Comparison of ENCODE assay signal across 24 cellular contexts in genomic region chr11:46260161-46260560, GRCh38. TPM values are rescaled to one million over a fixed set of nuclear protein-coding genes. Genes with fewer than 3 reads are reported as not detected.
DNase-seq lines count a peak whose midpoint lies in the region; ATAC-seq, FAIRE-seq and TF ChIP-seq lines count a peak whose summit lies in the region.
"Had no signal": no experiment of that assay in that cellular context is flagged by ENCODE, and none has a peak within 500 bp of the region (broad histone marks: within the 10 kb centered on the region; RNA-seq: fewer than 3 reads in every experiment).

No MANE protein-coding gene starts in this region.

- no peak overlapping the region for H3K4me3 ChIP-seq in HepG2 (replicated peaks in 1 of 3; ENCODE audit: insufficient read depth in 1 of 3, low read depth in 2 of 3, low read length in 3 of 3)
- no peak overlapping the region for H3K4me3 ChIP-seq in right lobe of liver
- no peak overlapping the region for H3K4me3 ChIP-seq in GM12878
- H3K4me3 ChIP-seq in endodermal cell (ENCODE audit: low read length) = no peak overlapping the region
- H3K4me3 ChIP-seq: HAP-1, left lung, mucosa of descending colon, suprapubic skin had no signal

- H3K4me3 Mint-ChIP-seq in stimulated activated memory B cell treated with anti-CD40 and anti-IgM and Interleukin-4, amounts not matched to agents 10 μg/mL and 1 μg/mL and 100 μg/mL, for 72 hours = no peak overlapping the region
- H3K4me3 Mint-ChIP-seq in endodermal cell = no peak overlapping the region
- H3K4me3 Mint-ChIP-seq: activated CD4-positive, alpha-beta T cell treated with anti-CD3 and anti-CD28 coated beads, Interleukin-2, amount 10 ng/mL, durations not matched to agents 7 days and 5 days; activated naive CD8-positive, alpha-beta T cell; central memory CD8-positive, alpha-beta T cell; nephron progenitor cell; T-helper 17 cell had no signal

- no peak for FAIRE-seq in HepG2 (lab: Jason Lieb, UNC)
- FAIRE-seq in GM12878 (lab: Jason Lieb, UNC) = no peak
- FAIRE-seq in H54 (lab: Jason Lieb, UNC) = no peak
- FAIRE-seq: urothelium cell line had no signal

- H3K4me1 Mint-ChIP-seq in stimulated activated memory B cell treated with anti-CD40 and anti-IgM and Interleukin-4, amounts not matched to agents 10 μg/mL and 1 μg/mL and 100 μg/mL, for 72 hours = no peaks in the 10 kb centered on the region
- no peaks in the 10 kb centered on the region for H3K4me1 Mint-ChIP-seq in endodermal cell
- H3K4me1 Mint-ChIP-seq: activated CD4-positive, alpha-beta T cell treated with anti-CD3 and anti-CD28 coated beads, Interleukin-2, amount 10 ng/mL, durations not matched to agents 7 days and 5 days; central memory CD8-positive, alpha-beta T cell had no signal

- SMC1A ChIA-PET in GM12878 (lab: Charles Lee; ENCODE audit: uncharacterized antibody, unreplicated experiment) = interaction anchor here (0.9 to 1.1 kb wide), 4 partner anchors 10 to 47 kb away, joined by 3 read pairs; partner anchors contain the start of gene CREB3L1

- H3K9me3 Mint-ChIP-seq in stimulated activated memory B cell treated with anti-CD40 and anti-IgM and Interleukin-4, amounts not matched to agents 10 μg/mL and 1 μg/mL and 100 μg/mL, for 72 hours = peaks cover 4% of the 10 kb centered on the region
- no peaks in the 10 kb centered on the region for H3K9me3 Mint-ChIP-seq in endodermal cell
- H3K9me3 Mint-ChIP-seq: activated CD4-positive, alpha-beta T cell treated with anti-CD3 and anti-CD28 coated beads, Interleukin-2, amount 10 ng/mL, durations not matched to agents 7 days and 5 days; central memory CD8-positive, alpha-beta T cell had no signal

- in situ Hi-C loops in HepG2 (cut with HindIII; ENCODE audit: extremely low pct_ligation_motif_present, low pct_unique_long_range_greater_than_20kb) (no loop called here), GM12878 (cut with MboI) (no loop called here)

- H3K79me2 ChIP-seq in HepG2 (ENCODE audit: insufficient read depth, low read length) = no peaks in the 10 kb centered on the region
- H3K79me2 ChIP-seq in GM12878 (ENCODE audit: control insufficient read depth, insufficient read depth, low read length) = no peaks in the 10 kb centered on the region

- peaks cover 0 to 10% of the 10 kb centered on the region in 2 experiments; a peak in 1 of 5 replicates for H3K27me3 ChIP-seq in HepG2 (ENCODE audit: control insufficient read depth in 1 of 2, insufficient read depth in 2 of 2, low read length in 2 of 2)
- H3K27me3 ChIP-seq in right lobe of liver = no peaks in the 10 kb centered on the region
- no peaks in the 10 kb centered on the region for H3K27me3 ChIP-seq in GM12878 (replicated peaks in 1 of 2; ENCODE audit: control insufficient read depth in 2 of 2, insufficient read depth in 2 of 2, low read length in 1 of 2)
- H3K27me3 ChIP-seq in endodermal cell (ENCODE audit: control insufficient read depth, insufficient read depth, low read length, poor library complexity, severe bottlenecking) = no peaks in the 10 kb centered on the region
- H3K27me3 ChIP-seq: left lung, suprapubic skin had no signal

- DNase-seq in HepG2 (ENCODE audit: low spot score) (no peak), right lobe of liver (no peak), NCI-H2227 (lab: John Stamatoyannopoulos, UW; ENCODE audit: unreplicated experiment) (peak; percentile 87), GM12878 (ENCODE audit: low read depth, low spot score) (no peak), H54 (ENCODE audit: insufficient read length, low spot score) (no peak), endodermal cell (no peak), hepatic stellate cell (ENCODE audit: low spot score) (no peak)
- DNase-seq: activated CD4-positive, alpha-beta T cell treated with anti-CD3 and anti-CD28 coated beads, Interleukin-2, amount 10 ng/mL, durations not matched to agents 7 days and 5 days; Calu3; left lung; NCI-H2171; nephron progenitor cell; posterior cingulate gyrus; T-helper 17 cell had no signal

- H3K9me3 ChIP-seq in HepG2 (ENCODE audit: low read length) (no peaks in the 10 kb centered on the region), right lobe of liver (no peaks in the 10 kb centered on the region), GM12878 (replicated peaks; ENCODE audit: control insufficient read depth, insufficient read depth, low read length) (no peaks in the 10 kb centered on the region; the same call in 2 of the 3 replicates), endodermal cell (ENCODE audit: control insufficient read depth, low read length) (no peaks in the 10 kb centered on the region)
- H3K9me3 ChIP-seq: HAP-1, left lung, mucosa of descending colon, suprapubic skin had no signal

- TF ChIP-seq EP300 in HepG2 (IDR thresholded peaks at IDR 0.05; ENCODE audit: low read depth in 2 of 2, low read length in 2 of 2) (no peak), HepG2 (CRISPR knock-in tag; IDR thresholded peaks at IDR 0.05; ENCODE audit: borderline replicate concordance) (no peak), GM12878 (IDR thresholded peaks at IDR 0.05; ENCODE audit: borderline replicate concordance in 1 of 2, control insufficient read depth in 1 of 2, low read depth in 2 of 2, low read length in 2 of 2) (no peak)

- H3K4me1 ChIP-seq in HepG2 (ENCODE audit: insufficient read depth, low read length) (no peaks in the 10 kb centered on the region), right lobe of liver (no peaks in the 10 kb centered on the region), GM12878 (ENCODE audit: control insufficient read depth, insufficient read depth, low read length) (peaks cover 8% of the 10 kb centered on the region), endodermal cell (ENCODE audit: control insufficient read depth, insufficient read depth, low read length) (no peaks in the 10 kb centered on the region)
- H3K4me1 ChIP-seq: HAP-1, left lung, suprapubic skin had no signal

- BruUV-seq in HepG2 (replicated peaks; lab: Mats Ljungman, UMichigan) (no TSS peak), GM12878 (replicated peaks; lab: Mats Ljungman, UMichigan) (no TSS peak)

- TF ChIP-seq RAD21 in HepG2 (CRISPR knock-in tag; IDR thresholded peaks at IDR 0.05) (no peak), GM12878 (IDR thresholded peaks at IDR 0.05; ENCODE audit: insufficient read depth, low read depth, low read length) (no peak)

- H4K20me1 ChIP-seq in HepG2 (ENCODE audit: insufficient read depth, low read length) (no peaks in the 10 kb centered on the region), GM12878 (ENCODE audit: control insufficient read depth, insufficient read depth) (no peaks in the 10 kb centered on the region)

- H3K9ac ChIP-seq in HepG2 (ENCODE audit: insufficient read depth, low read depth, low read length) (no peak overlapping the region), GM12878 (ENCODE audit: control insufficient read depth, insufficient read depth, low read length) (no peak overlapping the region), endodermal cell (ENCODE audit: extremely low read depth, low read length, poor library complexity, severe bottlenecking) (no peak overlapping the region)

- no peak overlapping the region for H3K4me2 ChIP-seq in HepG2 (ENCODE audit: low read depth, low read length)
- H3K4me2 ChIP-seq in GM12878 (ENCODE audit: control insufficient read depth, insufficient read depth) = no peak overlapping the region

- peaks cover 27% of the 10 kb centered on the region for H3K27me3 Mint-ChIP-seq in stimulated activated memory B cell treated with anti-CD40 and anti-IgM and Interleukin-4, amounts not matched to agents 10 μg/mL and 1 μg/mL and 100 μg/mL, for 72 hours
- H3K27me3 Mint-ChIP-seq in endodermal cell (ENCODE audit: insufficient read depth) = peaks cover 2% of the 10 kb centered on the region
- H3K27me3 Mint-ChIP-seq: activated naive CD8-positive, alpha-beta T cell had no signal

- POLR2A ChIA-PET in HepG2 (lab: Yijun Ruan, JAX) (no interaction called here), GM12878 (lab: Charles Lee) (interaction anchor here (1.0 kb wide), 1 partner anchor 10 kb away, joined by 3 read pairs; no protein-coding TSS in a partner anchor)

- intact Hi-C loops in HepG2 (cut with micrococcal nuclease; ENCODE audit: unreplicated experiment) = no loop called here
- intact Hi-C loops in right lobe of liver (cut with DNase I) = no loop called here
- intact Hi-C loops in GM12878 (cut with micrococcal nuclease; ENCODE audit: unreplicated experiment) = no loop called here

- TF ChIP-seq POLR2A in HepG2 (IDR thresholded peaks at IDR 0.05; ENCODE audit: insufficient read depth in 1 of 2, low read depth in 2 of 2, low read length in 2 of 2) = no peak
- no peak for TF ChIP-seq POLR2A in right lobe of liver (IDR thresholded peaks at IDR 0.05)
- TF ChIP-seq POLR2A in GM12878 (IDR thresholded peaks at IDR 0.05; ENCODE audit: low read depth, low read length) = no peak
- TF ChIP-seq POLR2A in H54 (IDR thresholded peaks at IDR 0.05; ENCODE audit: low read depth, low read length) = no peak

- H3K27ac Mint-ChIP-seq in stimulated activated memory B cell treated with anti-CD40 and anti-IgM and Interleukin-4, amounts not matched to agents 10 μg/mL and 1 μg/mL and 100 μg/mL, for 72 hours = no peak overlapping the region
- H3K27ac Mint-ChIP-seq in endodermal cell = no peak overlapping the region
- H3K27ac Mint-ChIP-seq: activated CD4-positive, alpha-beta T cell treated with anti-CD3 and anti-CD28 coated beads, Interleukin-2, amount 10 ng/mL, durations not matched to agents 7 days and 5 days; activated naive CD8-positive, alpha-beta T cell; T-helper 17 cell had no signal

- no peaks in the 10 kb centered on the region for H3K36me3 Mint-ChIP-seq in stimulated activated memory B cell treated with anti-CD40 and anti-IgM and Interleukin-4, amounts not matched to agents 10 μg/mL and 1 μg/mL and 100 μg/mL, for 72 hours
- H3K36me3 Mint-ChIP-seq in endodermal cell (ENCODE audit: low read depth) = no peaks in the 10 kb centered on the region
- H3K36me3 Mint-ChIP-seq: activated naive CD8-positive, alpha-beta T cell had no signal

- TF ChIP-seq CTCF in HepG2 (CRISPR knock-in tag; IDR thresholded peaks at IDR 0.05) (no peak), right lobe of liver (IDR thresholded peaks at IDR 0.05) (no peak), GM12878 (IDR thresholded peaks at IDR 0.05 in 2 of 3, conservative IDR thresholded peaks at IDR 0.05 in 1 of 3; ENCODE audit: control insufficient read depth in 2 of 3, extremely low read depth in 1 of 3, insufficient read depth in 1 of 3, low read depth in 3 of 3, low read length in 3 of 3) (no peak), endodermal cell (conservative IDR thresholded peaks at IDR 0.05) (no peak)

- no peak overlapping the region for H3K27ac ChIP-seq in HepG2 (ENCODE audit: extremely low read length, insufficient read depth, low read length)
- H3K27ac ChIP-seq in right lobe of liver = no peak overlapping the region
- H3K27ac ChIP-seq in GM12878 (ENCODE audit: control insufficient read depth, insufficient read depth) = no peak overlapping the region
- no peak overlapping the region for H3K27ac ChIP-seq in endodermal cell (ENCODE audit: low read depth, low read length)
- H3K27ac ChIP-seq: left lung, suprapubic skin, VCaP had no signal

- RAD21 ChIA-PET in GM12878 (lab: Charles Lee; ENCODE audit: unreplicated experiment) = interaction anchor here (1.3 kb wide), 1 partner anchor 85 kb away, joined by 3 read pairs; no protein-coding TSS in a partner anchor

- H2AFZ ChIP-seq in HepG2 (ENCODE audit: low read length) (no peak overlapping the region), GM12878 (ENCODE audit: control insufficient read depth, low read depth, low read length) (no peak overlapping the region)

- CTCF ChIA-PET in HepG2 (lab: Yijun Ruan, JAX; ENCODE audit: low intra/inter-chr PET ratio, low total read pairs) = no interaction called here
- CTCF ChIA-PET in GM12878 (lab: Yijun Ruan, JAX) = interaction anchor here (1.6 kb wide), 1 partner anchor 20 kb away, joined by 4 read pairs; no protein-coding TSS in a partner anchor

- WGBS in HepG2 (ENCODE audit: low lambda C conversion rate) = 48% methylated on average over 10 of the region's 10 CpGs
- 94% methylated on average over 3 of the region's 10 CpGs for WGBS in right lobe of liver (ENCODE audit: insufficient coverage, low coverage, low lambda C conversion rate, missing lambda C conversion rate)
- 72% methylated on average over 10 of the region's 10 CpGs for WGBS in GM12878 (ENCODE audit: insufficient coverage, insufficient replicate concordance, low lambda C conversion rate, missing lambda C conversion rate)
- 82 to 92% methylated on average over 3 to 10 of the region's 10 CpGs for WGBS in endodermal cell (ENCODE audit: insufficient coverage in 1 of 2, insufficient read length in 1 of 2), 2 experiments

- ATAC-seq in HepG2 (no peak), right lobe of liver (no peak), GM12878 (peak; percentile 15)
- ATAC-seq in stimulated activated memory B cell treated with anti-CD40 and anti-IgM and Interleukin-4, amounts not matched to agents 10 μg/mL and 1 μg/mL and 100 μg/mL, for 72 hours = peak; percentile 14
- ATAC-seq: left lung, mucosa of descending colon, Panc1, T-helper 17 cell had no signal

- H3K36me3 ChIP-seq in HepG2 (replicated peaks in 1 of 2; ENCODE audit: control insufficient read depth in 1 of 2, insufficient read depth in 2 of 2, low read length in 2 of 2) = no peaks in the 10 kb centered on the region
- H3K36me3 ChIP-seq in right lobe of liver = no peaks in the 10 kb centered on the region
- H3K36me3 ChIP-seq in GM12878 (ENCODE audit: control insufficient read depth in 2 of 2, insufficient read depth in 2 of 2, low read length in 1 of 2) = no peaks in the 10 kb centered on the region
- H3K36me3 ChIP-seq in endodermal cell (ENCODE audit: control insufficient read depth, insufficient read depth, low read length) = no peaks in the 10 kb centered on the region
- H3K36me3 ChIP-seq: HAP-1, left lung, suprapubic skin had no signal

RNA-seq across cellular contexts. Expression of gene CREB3L1, which starts 17.3 kb away (rescaled TPM):
- total RNA-seq in HepG2 (2016; rRNA removed; fragmentation: Illumina TruSeq; extraction: Trizol) = not detected in 2 replicates
- not detected in 2 replicates for total RNA-seq in HepG2 (2016; cell fraction: cytosol; rRNA removed; fragmentation: Illumina TruSeq; extraction: Trizol; ENCODE audit: low read depth)
- not detected in 2 replicates for total RNA-seq in HepG2 (2016; cell fraction: insoluble cytoplasmic fraction; rRNA removed; fragmentation: Illumina TruSeq; extraction: Trizol)
- not detected in 2 replicates for total RNA-seq in HepG2 (2016; cell fraction: membrane; rRNA removed; fragmentation: Illumina TruSeq; extraction: Trizol)
- not detected in 2 replicates for total RNA-seq in HepG2 (2016; cell fraction: nucleus; rRNA removed; fragmentation: Illumina TruSeq; extraction: Trizol)
- polyA plus RNA-seq in HepG2 (2011; rRNA removed) = not detected in 2 replicates
- polyA plus RNA-seq in HepG2 (2011; cell fraction: cytosol; rRNA removed) = not detected in 2 replicates
- not detected in 2 replicates for polyA plus RNA-seq in HepG2 (2011; cell fraction: nucleus; rRNA removed)
- polyA plus RNA-seq in HepG2 (2012) = 0.04 TPM in 1 of 2 replicates, not detected in the other
- not detected in 2 replicates for polyA plus RNA-seq in HepG2 (2016; cell fraction: cytosol; fragmentation: Illumina TruSeq; extraction: Trizol; ENCODE audit: low read depth)
- not detected in 2 replicates for polyA plus RNA-seq in HepG2 (2016; cell fraction: insoluble cytoplasmic fraction; fragmentation: Illumina TruSeq; extraction: Trizol; ENCODE audit: low read depth)
- 0.13 TPM in 1 of 2 replicates, not detected in the other for polyA plus RNA-seq in HepG2 (2016; cell fraction: membrane; fragmentation: Illumina TruSeq; extraction: Trizol; ENCODE audit: low read depth)
- not detected in 2 replicates for polyA plus RNA-seq in HepG2 (2016; cell fraction: nucleus; fragmentation: Illumina TruSeq; extraction: Trizol; ENCODE audit: insufficient read depth, low read depth)
- polyA minus RNA-seq in HepG2 (2011; rRNA and poly(A)+ RNA removed; ENCODE audit: low replicate concordance) = 0.12 and 1.6 TPM in 2 replicates
- polyA minus RNA-seq in HepG2 (2011; cell fraction: cytosol; rRNA and poly(A)+ RNA removed) = not detected in 2 replicates
- not detected in 2 replicates for polyA minus RNA-seq in HepG2 (2011; cell fraction: nucleus; rRNA and poly(A)+ RNA removed)
- total RNA-seq in right lobe of liver = under 1 TPM; 0.07 to 0.37 (median 0.24) TPM
- 3.5 and 4.3 TPM in 2 replicates for total RNA-seq in GM12878 (2013; cell fraction: nucleolus; rRNA removed)
- total RNA-seq in GM12878 (2014; rRNA removed) = 0.11 and 1.2 TPM in 2 replicates
- total RNA-seq in GM12878 (2014; rRNA removed; fragmentation: Illumina TruSeq; extraction: Trizol) = 0.04 TPM in 1 of 2 replicates, not detected in the other
- 1.0 and 1.4 TPM in 2 replicates for total RNA-seq in GM12878 (2021)
- polyA plus RNA-seq in GM12878 (2011; ENCODE audit: low read depth) = 0.91 TPM
- 0.18 and 0.26 TPM in 2 replicates for polyA plus RNA-seq in GM12878 (2011; rRNA removed)
- polyA plus RNA-seq in GM12878 (2011; cell fraction: cytosol; rRNA removed) = 0.20 and 0.30 TPM in 2 replicates
- polyA plus RNA-seq in GM12878 (2011; cell fraction: nucleus; rRNA removed) = 0.37 and 0.75 TPM in 2 replicates
- 2.7 and 3.3 TPM in 2 replicates for polyA plus RNA-seq in GM12878 (2012)
- polyA plus RNA-seq in GM12878 (2014; fragmentation: Illumina TruSeq; extraction: Trizol) = 0.25 and 0.28 TPM in 2 replicates
- polyA plus RNA-seq in GM12878 (2014; fragmentation: Nextera tagmentation; extraction: Ambion mirVana) = under 1 TPM; 0.03 to 0.13 TPM
- polyA plus RNA-seq in GM12878 (2014; rRNA removed) = 0.20 and 0.28 TPM in 2 replicates
- polyA plus RNA-seq in GM12878 (2016; fragmentation: Nextera tagmentation; extraction: Ambion mirVana) = under 1 TPM; 0.24 to 0.27 TPM
- 0.31 and 0.37 TPM in 2 replicates for polyA minus RNA-seq in GM12878 (2011; rRNA and poly(A)+ RNA removed)
- polyA minus RNA-seq in GM12878 (2011; cell fraction: cytosol; rRNA and poly(A)+ RNA removed) = 0.94 and 2.4 TPM in 2 replicates
- 0.36 and 0.67 TPM in 2 replicates for polyA minus RNA-seq in GM12878 (2011; cell fraction: nucleus; rRNA and poly(A)+ RNA removed)
- 1 to 10 TPM; 8.8 to 9.9 TPM for total RNA-seq in endodermal cell
- polyA plus RNA-seq in endodermal cell (2013, experiment 1 of 2) = 6.6 TPM
- 7.5 TPM for polyA plus RNA-seq in endodermal cell (2013, experiment 2 of 2)
- total RNA-seq: activated CD4-positive, alpha-beta T cell treated with anti-CD3 and anti-CD28 coated beads, Interleukin-2, amount 10 ng/mL, durations not matched to agents 7 days and 5 days; Calu3; SK-MEL-5; T-helper 17 cell had no signal

Comparison
In these comparisons a context has a peak if more than half of its experiments do, and no peak if none do; other contexts are left out.
1. ATAC-seq: peak in GM12878 (single experiment) and stimulated activated memory B cell treated with anti-CD40 and anti-IgM and Interleukin-4, amounts not matched to agents 10 μg/mL and 1 μg/mL and 100 μg/mL, for 72 hours (single experiment); none in HepG2 (single experiment) and right lobe of liver (0 of 4).